7 cellular contexts compared by ENCODE assay signal in genomic region chr10:25339966-25340365, GRCh38.
"Had no signal": no experiment of that assay in that cellular context is flagged by ENCODE, and none has a peak within 500 bp of the region (broad histone marks: within the 10 kb centered on the region; RNA-seq: fewer than 3 reads in every experiment).

No MANE protein-coding gene starts in this region.

- FAIRE-seq: G401.6, GM12878, GM12891, GM12892, GM18507 had no signal

- DNase-seq: GDM1, GF-D8 had no signal

- H3K4me3 ChIP-seq: GM12878 had no signal
